Comparison of ENCODE assay signal across 1 cellular context in the genomic region with DNA sequence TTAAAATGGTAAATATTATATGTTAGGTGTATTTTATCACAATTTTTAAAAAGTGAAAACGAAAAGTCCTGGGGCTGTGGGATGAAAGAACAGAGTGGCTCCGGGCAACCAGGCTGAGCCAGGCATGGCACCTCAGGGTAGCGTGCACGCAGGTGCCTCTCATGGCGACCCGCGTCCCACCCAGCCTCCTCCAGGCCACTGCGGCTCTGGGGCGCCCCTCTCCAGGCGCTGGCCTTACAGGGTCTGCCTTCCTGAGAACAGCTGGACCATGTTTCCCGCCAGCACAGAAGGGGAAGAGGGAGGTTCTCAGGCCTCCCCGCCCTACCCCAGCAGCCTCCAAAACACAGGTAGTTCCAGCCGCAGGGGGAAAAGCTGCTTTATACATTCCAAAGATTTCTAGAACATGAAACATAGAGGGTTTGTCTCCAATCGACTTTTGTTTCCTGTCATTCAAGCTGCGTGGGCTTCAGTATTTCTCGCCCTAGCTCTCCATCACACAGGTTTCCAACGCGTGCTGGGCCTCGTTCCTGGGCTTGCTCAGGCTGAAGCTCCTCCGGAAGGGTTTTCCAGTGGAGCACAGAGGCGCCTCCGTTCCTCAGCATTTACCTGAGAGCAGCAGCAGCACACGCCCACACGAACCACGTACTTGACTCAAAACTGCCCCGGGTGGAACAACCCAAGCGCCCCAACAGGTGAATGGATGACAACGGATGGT.
TF ChIP-seq lines count a peak whose summit lies in the region.

No MANE protein-coding gene starts in this region.

TF ChIP-seq in A549, 52 proteins besides CTCF, POLR2A, EP300 and RAD21:
- TF ChIP-seq E2F6 (IDR thresholded peaks at IDR 0.05; ENCODE audit: borderline replicate concordance, low read depth) (no peak), SMC3 (IDR thresholded peaks at IDR 0.05) (no peak), POLR2AphosphoS2 (conservative IDR thresholded peaks at IDR 0.05; ENCODE audit: low read length) (no peak), MYC (IDR thresholded peaks at IDR 0.05; ENCODE audit: borderline replicate concordance, low read length) (no peak), NFE2L2 (conservative IDR thresholded peaks at IDR 0.05; ENCODE audit: low read length) (no peak), RCOR1 (IDR thresholded peaks at IDR 0.05; ENCODE audit: low read depth, low read length) (no peak), SREBF2 (IDR thresholded peaks at IDR 0.05) (no peak), HMGXB4 (CRISPR knock-in tag; IDR thresholded peaks at IDR 0.05; ENCODE audit: borderline replicate concordance) (no peak), JUNB (IDR thresholded peaks at IDR 0.05) (no peak), EHMT2 (IDR thresholded peaks at IDR 0.05; ENCODE audit: low read depth) (no peak), JUN (IDR thresholded peaks at IDR 0.05) (no peak), MAZ (IDR thresholded peaks at IDR 0.05; ENCODE audit: borderline replicate concordance, low read depth, low read length) (no peak), EHF (CRISPR knock-in tag; IDR thresholded peaks at IDR 0.05) (no peak), CBX8 (IDR thresholded peaks at IDR 0.05) (no peak), KDM5A (IDR thresholded peaks at IDR 0.05) (no peak)
- TF ChIP-seq, protein P1, sequence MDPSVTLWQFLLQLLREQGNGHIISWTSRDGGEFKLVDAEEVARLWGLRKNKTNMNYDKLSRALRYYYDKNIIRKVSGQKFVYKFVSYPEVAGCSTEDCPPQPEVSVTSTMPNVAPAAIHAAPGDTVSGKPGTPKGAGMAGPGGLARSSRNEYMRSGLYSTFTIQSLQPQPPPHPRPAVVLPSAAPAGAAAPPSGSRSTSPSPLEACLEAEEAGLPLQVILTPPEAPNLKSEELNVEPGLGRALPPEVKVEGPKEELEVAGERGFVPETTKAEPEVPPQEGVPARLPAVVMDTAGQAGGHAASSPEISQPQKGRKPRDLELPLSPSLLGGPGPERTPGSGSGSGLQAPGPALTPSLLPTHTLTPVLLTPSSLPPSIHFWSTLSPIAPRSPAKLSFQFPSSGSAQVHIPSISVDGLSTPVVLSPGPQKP (IDR thresholded peaks at IDR 0.05; ENCODE audit: low read depth, low read length): no peak
- TF ChIP-seq, protein P2, sequence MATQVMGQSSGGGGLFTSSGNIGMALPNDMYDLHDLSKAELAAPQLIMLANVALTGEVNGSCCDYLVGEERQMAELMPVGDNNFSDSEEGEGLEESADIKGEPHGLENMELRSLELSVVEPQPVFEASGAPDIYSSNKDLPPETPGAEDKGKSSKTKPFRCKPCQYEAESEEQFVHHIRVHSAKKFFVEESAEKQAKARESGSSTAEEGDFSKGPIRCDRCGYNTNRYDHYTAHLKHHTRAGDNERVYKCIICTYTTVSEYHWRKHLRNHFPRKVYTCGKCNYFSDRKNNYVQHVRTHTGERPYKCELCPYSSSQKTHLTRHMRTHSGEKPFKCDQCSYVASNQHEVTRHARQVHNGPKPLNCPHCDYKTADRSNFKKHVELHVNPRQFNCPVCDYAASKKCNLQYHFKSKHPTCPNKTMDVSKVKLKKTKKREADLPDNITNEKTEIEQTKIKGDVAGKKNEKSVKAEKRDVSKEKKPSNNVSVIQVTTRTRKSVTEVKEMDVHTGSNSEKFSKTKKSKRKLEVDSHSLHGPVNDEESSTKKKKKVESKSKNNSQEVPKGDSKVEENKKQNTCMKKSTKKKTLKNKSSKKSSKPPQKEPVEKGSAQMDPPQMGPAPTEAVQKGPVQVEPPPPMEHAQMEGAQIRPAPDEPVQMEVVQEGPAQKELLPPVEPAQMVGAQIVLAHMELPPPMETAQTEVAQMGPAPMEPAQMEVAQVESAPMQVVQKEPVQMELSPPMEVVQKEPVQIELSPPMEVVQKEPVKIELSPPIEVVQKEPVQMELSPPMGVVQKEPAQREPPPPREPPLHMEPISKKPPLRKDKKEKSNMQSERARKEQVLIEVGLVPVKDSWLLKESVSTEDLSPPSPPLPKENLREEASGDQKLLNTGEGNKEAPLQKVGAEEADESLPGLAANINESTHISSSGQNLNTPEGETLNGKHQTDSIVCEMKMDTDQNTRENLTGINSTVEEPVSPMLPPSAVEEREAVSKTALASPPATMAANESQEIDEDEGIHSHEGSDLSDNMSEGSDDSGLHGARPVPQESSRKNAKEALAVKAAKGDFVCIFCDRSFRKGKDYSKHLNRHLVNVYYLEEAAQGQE (IDR thresholded peaks at IDR 0.05): no peak
- TF ChIP-seq, protein P3, sequence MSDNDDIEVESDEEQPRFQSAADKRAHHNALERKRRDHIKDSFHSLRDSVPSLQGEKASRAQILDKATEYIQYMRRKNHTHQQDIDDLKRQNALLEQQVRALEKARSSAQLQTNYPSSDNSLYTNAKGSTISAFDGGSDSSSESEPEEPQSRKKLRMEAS (IDR thresholded peaks at IDR 0.05): no peak
